In the genomic region with DNA sequence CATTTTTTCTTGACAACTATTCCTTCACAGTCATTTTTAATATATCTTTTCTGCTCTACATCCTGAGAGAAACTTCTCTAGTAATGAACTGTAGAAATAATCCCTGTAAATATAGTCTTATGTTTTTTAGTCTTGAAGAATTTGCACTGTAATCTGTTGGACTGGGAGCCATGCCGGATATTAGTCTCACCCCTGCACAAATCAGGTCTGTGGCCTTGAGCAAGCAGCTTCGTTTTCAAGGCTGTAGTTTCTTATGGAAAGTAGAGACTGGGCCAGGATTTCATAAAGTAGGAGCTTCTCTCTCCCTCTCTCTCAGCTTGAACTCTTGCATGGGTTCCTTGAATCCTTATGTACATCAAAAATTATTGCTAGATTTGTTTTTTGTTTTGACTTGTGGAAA, we compare ENCODE assay signal across 18 cellular contexts. TPM values are rescaled to one million over a fixed set of nuclear protein-coding genes. Genes with fewer than 3 reads are reported as not detected.
DNase-seq lines count a peak whose midpoint lies in the region; ATAC-seq, FAIRE-seq and TF ChIP-seq lines count a peak whose summit lies in the region.
"Had no signal": no experiment of that assay in that cellular context is flagged by ENCODE, and none has a peak within 500 bp of the region (broad histone marks: within the 10 kb centered on the region; RNA-seq: fewer than 3 reads in every experiment).

No MANE protein-coding gene starts in this region.

- H3K27me3 ChIP-seq in testis, result no peaks in the 10 kb centered on the region
- H3K27me3 ChIP-seq in H7 (ENCODE audit: control insufficient read depth, insufficient read depth, low read length), result no peaks in the 10 kb centered on the region
- H3K27me3 ChIP-seq: BLaER1, MG63 had no signal

- intact Hi-C loops in testis (cut with DNase I; ENCODE audit: low total_unique reads), result no loop called here

- H3K4me3 ChIP-seq in testis (no peak overlapping the region), H7 (ENCODE audit: insufficient read depth, low read depth, low read length) (no peak overlapping the region)
- H3K4me3 ChIP-seq: BLaER1, MG63 had no signal

- DNase-seq in GM19239 (ENCODE audit: insufficient read length, low spot score) (no peak), amniotic epithelial cell (ENCODE audit: low read depth) (peak; percentile 39), osteocyte (ENCODE audit: extremely low spot score, unreplicated experiment) (no peak), testis (peak; percentile 51), H7 (no peak), kidney glomerular epithelial cell (lab: John Stamatoyannopoulos, UW) (no peak)
- DNase-seq: CD4-positive, alpha-beta T cell; KBM-7; MG63; NCI-H2029; NCI-H524 treated with DMSO at 0.1 percent for 48 hours; SHP77 had no signal

- no peaks in the 10 kb centered on the region for H3K9me3 Mint-ChIP-seq in osteocyte (ENCODE audit: unreplicated experiment)
- H3K9me3 Mint-ChIP-seq: CD4-positive, alpha-beta T cell had no signal

- no peaks in the 10 kb centered on the region for H3K9me3 ChIP-seq in testis
- H3K9me3 ChIP-seq: BLaER1, MG63 had no signal

- ATAC-seq in GM18511 (IDR thresholded peaks at IDR 0.05; ENCODE audit: unreplicated experiment), result no peak
- ATAC-seq: Panc1 had no signal

- H3K36me3 Mint-ChIP-seq in osteocyte (ENCODE audit: unreplicated experiment), result peaks cover 3% of the 10 kb centered on the region

- peak overlapping the region in 1 of 2 donors; percentile 25 for H3K27ac ChIP-seq in testis
- H3K27ac ChIP-seq: BLaER1, RWPE1 had no signal

- no peak for TF ChIP-seq POLR2A in testis (IDR thresholded peaks at IDR 0.05)

- peaks cover 40% of the 10 kb centered on the region for H3K4me1 Mint-ChIP-seq in osteocyte (ENCODE audit: unreplicated experiment)

- TF ChIP-seq CTCF in osteocyte (IDR thresholded peaks at IDR 0.05) (no peak), testis (IDR thresholded peaks at IDR 0.05) (no peak)

- peaks cover 18% of the 10 kb centered on the region for H3K4me1 ChIP-seq in testis
- H3K4me1 ChIP-seq: BLaER1 had no signal

- peak; percentile 8 for FAIRE-seq in GM19239 (lab: Jason Lieb, UNC)
- FAIRE-seq: D721Med, GM12891 had no signal

- 23 to 32% methylated on average over 2 of the region's 2 CpGs for WGBS in testis, 2 donors

- no peaks in the 10 kb centered on the region for H3K27me3 Mint-ChIP-seq in osteocyte (ENCODE audit: unreplicated experiment)
- H3K27me3 Mint-ChIP-seq: CD4-positive, alpha-beta T cell had no signal

- peak overlapping the region; percentile 43 for H3K27ac Mint-ChIP-seq in osteocyte (ENCODE audit: unreplicated experiment)
- H3K27ac Mint-ChIP-seq: CD4-positive, alpha-beta T cell had no signal

- no peaks in the 10 kb centered on the region for H3K36me3 ChIP-seq in testis (ENCODE audit: low read depth, missing control alignments)
- H3K36me3 ChIP-seq in H7 (replicated peaks; ENCODE audit: control insufficient read depth, insufficient read depth, low read length), result no peaks in the 10 kb centered on the region; the same call in 1 of the 2 replicates
- H3K36me3 ChIP-seq: MG63 had no signal

- no peak overlapping the region for H3K4me3 Mint-ChIP-seq in osteocyte (ENCODE audit: unreplicated experiment)
- H3K4me3 Mint-ChIP-seq: CD4-positive, alpha-beta T cell had no signal

RNA-seq across cellular contexts. Expression of a gene that starts 8.7 kb away (rescaled TPM):
- total RNA-seq in osteocyte (54.5 and 70.1 TPM in 2 replicates), testis (100 to 1,000 TPM in 1 of 2 donors, 10 to 100 TPM in 1; 78.1 to 145 TPM)
- polyA plus RNA-seq in testis (ENCODE audit: insufficient read depth, low read depth, low replicate concordance), result 69.8 TPM
- total RNA-seq in H7 (2014; rRNA removed; shearing (Covaris generic)), result 19.5 and 20.4 TPM in 2 replicates

RNA-seq across cellular contexts. Expression of a gene that starts 49.1 kb away (rescaled TPM):
- total RNA-seq in osteocyte, result 547 and 557 TPM in 2 replicates
- 100 to 1,000 TPM; 310 to 365 TPM for total RNA-seq in testis
- 334 TPM for polyA plus RNA-seq in testis (ENCODE audit: insufficient read depth, low read depth, low replicate concordance)
- 249 and 274 TPM in 2 replicates for total RNA-seq in H7 (2014; rRNA removed; shearing (Covaris generic))

RNA-seq across cellular contexts. Expression of a gene that starts 49.3 kb away (rescaled TPM):
- total RNA-seq in osteocyte (839 and 856 TPM in 2 replicates), testis (100 to 1,000 TPM; 648 to 790 TPM)
- polyA plus RNA-seq in testis (ENCODE audit: insufficient read depth, low read depth, low replicate concordance), result 600 TPM
- 362 and 415 TPM in 2 replicates for total RNA-seq in H7 (2014; rRNA removed; shearing (Covaris generic))

Comparison
In these comparisons a context has a peak if more than half of its experiments do, and no peak if none do; other contexts are left out.
1. DNase-seq: peak in amniotic epithelial cell (single experiment) and testis (single experiment); none in GM19239 (single experiment), osteocyte (single experiment), H7 (single experiment) and kidney glomerular epithelial cell (single experiment).